ENCODE assay signal across 8 cellular contexts in genomic region chr12:53543539-53543938, GRCh38. TPM values are rescaled to one million over a fixed set of nuclear protein-coding genes. Genes with fewer than 3 reads are reported as not detected.
DNase-seq lines count a peak whose midpoint lies in the region; ATAC-seq and TF ChIP-seq lines count a peak whose summit lies in the region.

No MANE protein-coding gene starts in this region.

- H3K27me3 ChIP-seq in OCI-LY1 (ENCODE audit: insufficient read depth, low read length) (no peaks in the 10 kb centered on the region), neutrophil (no peaks in the 10 kb centered on the region), testis (no peaks in the 10 kb centered on the region)

- H4K20me1 ChIP-seq in OCI-LY1 (ENCODE audit: insufficient read depth, low read length) = no peaks in the 10 kb centered on the region

- peak; percentile 73 for ATAC-seq in GM18517 (IDR thresholded peaks at IDR 0.05; ENCODE audit: unreplicated experiment)

- H3K27ac ChIP-seq in OCI-LY1 (ENCODE audit: low read depth, low read length, poor library complexity, severe bottlenecking) = peak overlapping the region; percentile 77
- H3K27ac ChIP-seq in neutrophil = peak overlapping the region; percentile 10
- peak overlapping the region; percentile 70 to 81 for H3K27ac ChIP-seq in testis

- no peak for TF ChIP-seq POLR2A in testis (IDR thresholded peaks at IDR 0.05)

- peaks cover 12% of the 10 kb centered on the region for H3K36me3 Mint-ChIP-seq in activated T-helper 1 cell treated with anti-CD3 and anti-CD28 coated beads, Interleukin-12 subunit alpha, Interleukin-12 subunit beta, Interleukin-2, Interleukin-4 antibody, amounts not matched to agents 30 ng/mL and 10 ng/mL and 1 ng/mL, durations not matched to agents 14 hours and 24 hours and 36 hours (ENCODE audit: low read depth)

- no peaks in the 10 kb centered on the region for H3K9me3 Mint-ChIP-seq in activated T-helper 1 cell treated with anti-CD3 and anti-CD28 coated beads, Interleukin-12 subunit alpha, Interleukin-12 subunit beta, Interleukin-2, Interleukin-4 antibody, amounts not matched to agents 30 ng/mL and 10 ng/mL and 1 ng/mL, durations not matched to agents 14 hours and 24 hours and 36 hours

- H3K4me1 ChIP-seq in OCI-LY1 (ENCODE audit: insufficient read depth, low read length, severe bottlenecking) (peaks cover 8% of the 10 kb centered on the region), neutrophil (ENCODE audit: control insufficient read depth in 1 of 2, insufficient read depth in 1 of 2, low read depth in 1 of 2, low read length in 1 of 2) (peaks cover 0 to 8% of the 10 kb centered on the region in 2 experiments), testis (peaks cover 23% of the 10 kb centered on the region)

- POLR2A ChIA-PET in AG04449 (lab: Yijun Ruan, JAX) = interaction anchor here (0.6 to 1.5 kb wide), 2 partner anchors 116 to 132 kb away, joined by 4 to 11 read pairs; partner anchors contain the start of gene ATP5MC2

- peak overlapping the region; percentile 89 for H2AFZ ChIP-seq in OCI-LY1 (ENCODE audit: low read length)

- TF ChIP-seq CTCF in AG04449 (IDR thresholded peaks at IDR 0.05; ENCODE audit: insufficient read depth, low read length, missing control alignments) = peak; percentile 95
- peak; percentile 92 for TF ChIP-seq CTCF in OCI-LY1 (IDR thresholded peaks at IDR 0.05; ENCODE audit: low read length)
- no peak for TF ChIP-seq CTCF in neutrophil (IDR thresholded peaks at IDR 0.05)
- peak; percentile 75 to 96 (median 94) for TF ChIP-seq CTCF in testis (IDR thresholded peaks at IDR 0.05)

- H3F3A ChIP-seq in OCI-LY1 (ENCODE audit: insufficient read depth, low read length) = 0 out of 2 replicates have a peak, but pooled peaks cover 6% of the 10 kb centered on the region

- H3K27ac Mint-ChIP-seq in activated T-helper 1 cell treated with anti-CD3 and anti-CD28 coated beads, Interleukin-12 subunit alpha, Interleukin-12 subunit beta, Interleukin-2, Interleukin-4 antibody, amounts not matched to agents 30 ng/mL and 10 ng/mL and 1 ng/mL, durations not matched to agents 14 hours and 24 hours and 36 hours = peak overlapping the region; percentile 75

- 27 to 38% methylated on average over 5 of the region's 5 CpGs for WGBS in testis, 2 donors

- DNase-seq in AG04449 (ENCODE audit: low read depth, low spot score) (no peak), HT-29 (ENCODE audit: low spot score) (peak; percentile 73), fibroblast of the conjunctiva (ENCODE audit: low read depth) (peak; percentile 72), testis (peak; percentile 80)
- peak; percentile 38 for DNase-seq in activated T-helper 1 cell treated with anti-CD3 and anti-CD28 coated beads, Interleukin-12 subunit alpha, Interleukin-12 subunit beta, Interleukin-2, Interleukin-4 antibody, amounts not matched to agents 30 ng/mL and 10 ng/mL and 1 ng/mL, durations not matched to agents 14 hours and 24 hours and 36 hours (ENCODE audit: low spot score)

- H3K79me2 ChIP-seq in OCI-LY1 (ENCODE audit: insufficient read depth, low read length) = no peaks in the 10 kb centered on the region

- H3K4me3 ChIP-seq in AG04449 (ENCODE audit: low read depth, low read length) = no peak overlapping the region
- no peak overlapping the region for H3K4me3 ChIP-seq in OCI-LY1 (ENCODE audit: low read depth, low read length, poor library complexity, severe bottlenecking)
- no peak overlapping the region for H3K4me3 ChIP-seq in neutrophil (ENCODE audit: low read depth in 1 of 2, low read length in 1 of 2)
- H3K4me3 ChIP-seq in testis = no peak overlapping the region

- CTCF ChIA-PET in AG04449 (lab: Yijun Ruan, JAX) = interaction anchor here (0.8 to 9.0 kb wide), 39 partner anchors 9 to 201 kb away, joined by 3 to 207 read pairs (median 6); partner anchors contain the start of genes ATF7 and ATP5MC2

- intact Hi-C loops in activated T-helper 1 cell treated with anti-CD3 and anti-CD28 coated beads, Interleukin-12 subunit alpha, Interleukin-12 subunit beta, Interleukin-2, Interleukin-4 antibody, amounts not matched to agents 30 ng/mL and 10 ng/mL and 1 ng/mL, durations not matched to agents 14 hours and 24 hours and 36 hours (cut with micrococcal nuclease) = loop anchor here (1.0 to 5.0 kb wide), 5 partner anchors 17 to 203 kb away; partner anchors contain the start of genes ATF7 and ATP5MC2
- intact Hi-C loops in testis (cut with DNase I; ENCODE audit: low total_unique reads) = loop anchor here (10.0 kb wide), 1 partner anchor 131 kb away; the partner anchor contains the start of gene ATP5MC2

- no peaks in the 10 kb centered on the region for H3K9me2 ChIP-seq in OCI-LY1 (ENCODE audit: low read depth, low read length)

- peak overlapping the region; percentile 33; the same call in 1 of the 2 replicates for H3K4me2 ChIP-seq in OCI-LY1 (ENCODE audit: low read length)

- H3K4me3 Mint-ChIP-seq in activated T-helper 1 cell treated with anti-CD3 and anti-CD28 coated beads, Interleukin-12 subunit alpha, Interleukin-12 subunit beta, Interleukin-2, Interleukin-4 antibody, amounts not matched to agents 30 ng/mL and 10 ng/mL and 1 ng/mL, durations not matched to agents 14 hours and 24 hours and 36 hours = no peak overlapping the region

- H3K9me3 ChIP-seq in OCI-LY1 (ENCODE audit: low read length) (no peaks in the 10 kb centered on the region), neutrophil (no peaks in the 10 kb centered on the region), testis (no peaks in the 10 kb centered on the region)

- H3K4me1 Mint-ChIP-seq in activated T-helper 1 cell treated with anti-CD3 and anti-CD28 coated beads, Interleukin-12 subunit alpha, Interleukin-12 subunit beta, Interleukin-2, Interleukin-4 antibody, amounts not matched to agents 30 ng/mL and 10 ng/mL and 1 ng/mL, durations not matched to agents 14 hours and 24 hours and 36 hours (ENCODE audit: low read depth) = peaks cover 13% of the 10 kb centered on the region

- H3K27me3 Mint-ChIP-seq in activated T-helper 1 cell treated with anti-CD3 and anti-CD28 coated beads, Interleukin-12 subunit alpha, Interleukin-12 subunit beta, Interleukin-2, Interleukin-4 antibody, amounts not matched to agents 30 ng/mL and 10 ng/mL and 1 ng/mL, durations not matched to agents 14 hours and 24 hours and 36 hours (ENCODE audit: insufficient read depth) = no peaks in the 10 kb centered on the region

- H3K36me3 ChIP-seq in OCI-LY1 (ENCODE audit: insufficient read depth, low read length) (peaks cover 15% of the 10 kb centered on the region), neutrophil (peaks cover 67% of the 10 kb centered on the region), testis (ENCODE audit: low read depth, missing control alignments) (no peaks in the 10 kb centered on the region)

- H3K9ac ChIP-seq in OCI-LY1 (ENCODE audit: low read length) = peak overlapping the region; percentile 55

RNA-seq across cellular contexts. Expression of gene NPFF, which starts 36.3 kb away (rescaled TPM):
- not detected in 2 replicates for total RNA-seq in HT-29 (2014; rRNA removed; shearing (Covaris generic))
- 0.44 TPM in 1 of 2 replicates, not detected in the other for total RNA-seq in activated T-helper 1 cell treated with anti-CD3 and anti-CD28 coated beads, Interleukin-12 subunit alpha, Interleukin-12 subunit beta, Interleukin-2, Interleukin-4 antibody, amounts not matched to agents 30 ng/mL and 10 ng/mL and 1 ng/mL, durations not matched to agents 14 hours and 24 hours and 36 hours
- 1 to 10 TPM in 1 of 2 donors, not detected in 1; 1.2 TPM for total RNA-seq in testis
- not detected for polyA plus RNA-seq in testis (ENCODE audit: insufficient read depth, low read depth, low replicate concordance)

RNA-seq across cellular contexts. Expression of gene TARBP2, which starts 42.5 kb away (rescaled TPM):
- 68.9 and 89.2 TPM in 2 replicates for total RNA-seq in HT-29 (2014; rRNA removed; shearing (Covaris generic))
- 47.7 and 48.2 TPM in 2 replicates for total RNA-seq in activated T-helper 1 cell treated with anti-CD3 and anti-CD28 coated beads, Interleukin-12 subunit alpha, Interleukin-12 subunit beta, Interleukin-2, Interleukin-4 antibody, amounts not matched to agents 30 ng/mL and 10 ng/mL and 1 ng/mL, durations not matched to agents 14 hours and 24 hours and 36 hours
- total RNA-seq in testis = 10 to 100 TPM; 67.6 to 73.1 TPM
- 37.8 TPM for polyA plus RNA-seq in testis (ENCODE audit: insufficient read depth, low read depth, low replicate concordance)

RNA-seq across cellular contexts. Expression of gene MAP3K12, which starts 44.3 kb away (rescaled TPM):
- 0.84 and 3.2 TPM in 2 replicates for total RNA-seq in HT-29 (2014; rRNA removed; shearing (Covaris generic))
- total RNA-seq in activated T-helper 1 cell treated with anti-CD3 and anti-CD28 coated beads, Interleukin-12 subunit alpha, Interleukin-12 subunit beta, Interleukin-2, Interleukin-4 antibody, amounts not matched to agents 30 ng/mL and 10 ng/mL and 1 ng/mL, durations not matched to agents 14 hours and 24 hours and 36 hours = 15.7 and 18.4 TPM in 2 replicates
- 10 to 100 TPM; 52.2 to 56.7 TPM for total RNA-seq in testis
- polyA plus RNA-seq in testis (ENCODE audit: insufficient read depth, low read depth, low replicate concordance) = 28.5 TPM

Comparison
In these comparisons a context has a peak if more than half of its experiments do, and no peak if none do; other contexts are left out.
1. H3K27ac ChIP-seq: peak in every context shown above with its lines; median percentile 77 in OCI-LY1; 76 in testis; 10 in neutrophil.